1 cellular context compared by ENCODE assay signal in the genomic region with DNA sequence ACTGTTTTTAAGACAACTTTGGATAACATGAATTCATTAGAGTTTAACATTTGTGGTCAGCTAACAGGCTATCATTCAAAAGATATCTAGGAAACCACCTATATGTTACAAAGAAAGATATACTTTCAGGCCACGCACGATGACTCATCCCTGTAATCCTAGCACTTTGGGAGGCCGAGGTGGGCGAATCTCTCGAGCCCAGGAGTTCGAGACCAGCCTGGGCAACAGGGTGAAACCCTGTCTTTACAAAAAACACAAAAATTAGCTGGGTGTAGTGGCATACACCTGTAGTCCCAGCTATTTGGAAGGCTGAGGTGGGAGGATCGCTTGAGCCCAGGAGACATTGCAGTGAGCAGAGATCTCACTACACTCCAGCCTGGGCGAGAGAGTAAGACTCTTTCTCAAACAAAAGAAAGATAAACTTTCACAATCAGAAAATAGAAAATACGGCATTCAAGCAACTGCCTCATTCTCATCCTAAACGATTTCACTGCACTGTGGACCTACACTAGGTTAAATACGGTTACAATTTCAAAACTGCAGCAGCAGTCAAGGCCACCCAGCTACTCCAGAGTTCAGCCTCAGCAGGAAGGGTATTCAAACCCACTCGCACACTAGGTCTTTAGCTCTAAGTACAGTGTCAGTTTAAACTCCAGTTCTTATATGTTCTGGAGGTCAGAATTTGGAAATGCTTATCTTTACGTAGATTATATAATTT.
TF ChIP-seq lines count a peak whose summit lies in the region.

No MANE protein-coding gene starts in this region.

TF ChIP-seq in K562, 482 proteins besides CTCF, POLR2A, EP300 and RAD21 (continued from another document and continues in another):
- no peak for TF ChIP-seq NONO (IDR thresholded peaks at IDR 0.05; ENCODE audit: low read depth in 2 of 2, low read length in 1 of 2)
- no peak for TF ChIP-seq ZNF175 (CRISPR knock-in tag; IDR thresholded peaks at IDR 0.05; ENCODE audit: low read depth)
- TF ChIP-seq, protein P1, sequence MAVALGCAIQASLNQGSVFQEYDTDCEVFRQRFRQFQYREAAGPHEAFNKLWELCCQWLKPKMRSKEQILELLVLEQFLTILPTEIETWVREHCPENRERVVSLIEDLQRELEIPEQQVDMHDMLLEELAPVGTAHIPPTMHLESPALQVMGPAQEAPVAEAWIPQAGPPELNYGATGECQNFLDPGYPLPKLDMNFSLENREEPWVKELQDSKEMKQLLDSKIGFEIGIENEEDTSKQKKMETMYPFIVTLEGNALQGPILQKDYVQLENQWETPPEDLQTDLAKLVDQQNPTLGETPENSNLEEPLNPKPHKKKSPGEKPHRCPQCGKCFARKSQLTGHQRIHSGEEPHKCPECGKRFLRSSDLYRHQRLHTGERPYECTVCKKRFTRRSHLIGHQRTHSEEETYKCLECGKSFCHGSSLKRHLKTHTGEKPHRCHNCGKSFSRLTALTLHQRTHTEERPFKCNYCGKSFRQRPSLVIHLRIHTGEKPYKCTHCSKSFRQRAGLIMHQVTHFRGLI (CRISPR knock-in tag; IDR thresholded peaks at IDR 0.05) = no peak
- TF ChIP-seq STAT5A (IDR thresholded peaks at IDR 0.05; ENCODE audit: borderline replicate concordance, low read length) = no peak; the same call in 1 of the 2 replicates
- no peak for TF ChIP-seq FOXO4 (CRISPR knock-in tag; IDR thresholded peaks at IDR 0.05)
- no peak for TF ChIP-seq ZNF253 (CRISPR knock-in tag; conservative IDR thresholded peaks at IDR 0.05)
- TF ChIP-seq ZNF584 (CRISPR knock-in tag; IDR thresholded peaks at IDR 0.05; ENCODE audit: low read depth) = no peak
- TF ChIP-seq ZNF589 (CRISPR knock-in tag; IDR thresholded peaks at IDR 0.05; ENCODE audit: low read depth) = no peak
- TF ChIP-seq XRCC3 (IDR thresholded peaks at IDR 0.05) = no peak
- TF ChIP-seq GATAD2B (IDR thresholded peaks at IDR 0.05; ENCODE audit: borderline replicate concordance) = no peak
- TF ChIP-seq ZNF696 (CRISPR knock-in tag; conservative IDR thresholded peaks at IDR 0.05) = no peak
- no peak for TF ChIP-seq C11orf30 (IDR thresholded peaks at IDR 0.05; ENCODE audit: low read depth)
- TF ChIP-seq CXXC5 (CRISPR knock-in tag; IDR thresholded peaks at IDR 0.05) = peak; percentile 65
- TF ChIP-seq MIER1 (IDR thresholded peaks at IDR 0.05; ENCODE audit: low read depth) = no peak
- no peak for TF ChIP-seq MCM7 (IDR thresholded peaks at IDR 0.05)
- no peak for TF ChIP-seq ZNF197 (CRISPR knock-in tag; IDR thresholded peaks at IDR 0.05; ENCODE audit: low read depth)
- TF ChIP-seq RBFOX2 (IDR thresholded peaks at IDR 0.05; ENCODE audit: low read depth, low read length) = no peak
- no peak for TF ChIP-seq MLLT1 (IDR thresholded peaks at IDR 0.05)
- TF ChIP-seq, protein P2, sequence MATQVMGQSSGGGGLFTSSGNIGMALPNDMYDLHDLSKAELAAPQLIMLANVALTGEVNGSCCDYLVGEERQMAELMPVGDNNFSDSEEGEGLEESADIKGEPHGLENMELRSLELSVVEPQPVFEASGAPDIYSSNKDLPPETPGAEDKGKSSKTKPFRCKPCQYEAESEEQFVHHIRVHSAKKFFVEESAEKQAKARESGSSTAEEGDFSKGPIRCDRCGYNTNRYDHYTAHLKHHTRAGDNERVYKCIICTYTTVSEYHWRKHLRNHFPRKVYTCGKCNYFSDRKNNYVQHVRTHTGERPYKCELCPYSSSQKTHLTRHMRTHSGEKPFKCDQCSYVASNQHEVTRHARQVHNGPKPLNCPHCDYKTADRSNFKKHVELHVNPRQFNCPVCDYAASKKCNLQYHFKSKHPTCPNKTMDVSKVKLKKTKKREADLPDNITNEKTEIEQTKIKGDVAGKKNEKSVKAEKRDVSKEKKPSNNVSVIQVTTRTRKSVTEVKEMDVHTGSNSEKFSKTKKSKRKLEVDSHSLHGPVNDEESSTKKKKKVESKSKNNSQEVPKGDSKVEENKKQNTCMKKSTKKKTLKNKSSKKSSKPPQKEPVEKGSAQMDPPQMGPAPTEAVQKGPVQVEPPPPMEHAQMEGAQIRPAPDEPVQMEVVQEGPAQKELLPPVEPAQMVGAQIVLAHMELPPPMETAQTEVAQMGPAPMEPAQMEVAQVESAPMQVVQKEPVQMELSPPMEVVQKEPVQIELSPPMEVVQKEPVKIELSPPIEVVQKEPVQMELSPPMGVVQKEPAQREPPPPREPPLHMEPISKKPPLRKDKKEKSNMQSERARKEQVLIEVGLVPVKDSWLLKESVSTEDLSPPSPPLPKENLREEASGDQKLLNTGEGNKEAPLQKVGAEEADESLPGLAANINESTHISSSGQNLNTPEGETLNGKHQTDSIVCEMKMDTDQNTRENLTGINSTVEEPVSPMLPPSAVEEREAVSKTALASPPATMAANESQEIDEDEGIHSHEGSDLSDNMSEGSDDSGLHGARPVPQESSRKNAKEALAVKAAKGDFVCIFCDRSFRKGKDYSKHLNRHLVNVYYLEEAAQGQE (CRISPR knock-in tag; IDR thresholded peaks at IDR 0.05; ENCODE audit: low read depth) = no peak
- TF ChIP-seq KDM5B (IDR thresholded peaks at IDR 0.05; ENCODE audit: insufficient replicate concordance, low read depth, low read length) = no peak
- no peak for TF ChIP-seq FOXK1 (CRISPR knock-in tag; IDR thresholded peaks at IDR 0.05; ENCODE audit: borderline replicate concordance)
- TF ChIP-seq SRSF7 (optimal IDR thresholded peaks at IDR 0.05; ENCODE audit: low read depth, low read length) = no peak
- no peak for TF ChIP-seq ZNF785 (CRISPR knock-in tag; IDR thresholded peaks at IDR 0.05)
- peak; percentile 33 for TF ChIP-seq POLR3A (IDR thresholded peaks at IDR 0.05; ENCODE audit: borderline replicate concordance, extremely low read depth, insufficient read depth, insufficient read length)
- no peak for TF ChIP-seq ILF3 (IDR thresholded peaks at IDR 0.05; ENCODE audit: borderline replicate concordance)
- TF ChIP-seq ZNF507 (tag; conservative IDR thresholded peaks at IDR 0.05) = no peak
- TF ChIP-seq CBFA2T3 (IDR thresholded peaks at IDR 0.05) = peak; percentile 72
- TF ChIP-seq DPF2 (IDR thresholded peaks at IDR 0.05) = peak; percentile 89
- TF ChIP-seq ZSCAN29 (IDR thresholded peaks at IDR 0.05) = no peak
- TF ChIP-seq, protein P3, sequence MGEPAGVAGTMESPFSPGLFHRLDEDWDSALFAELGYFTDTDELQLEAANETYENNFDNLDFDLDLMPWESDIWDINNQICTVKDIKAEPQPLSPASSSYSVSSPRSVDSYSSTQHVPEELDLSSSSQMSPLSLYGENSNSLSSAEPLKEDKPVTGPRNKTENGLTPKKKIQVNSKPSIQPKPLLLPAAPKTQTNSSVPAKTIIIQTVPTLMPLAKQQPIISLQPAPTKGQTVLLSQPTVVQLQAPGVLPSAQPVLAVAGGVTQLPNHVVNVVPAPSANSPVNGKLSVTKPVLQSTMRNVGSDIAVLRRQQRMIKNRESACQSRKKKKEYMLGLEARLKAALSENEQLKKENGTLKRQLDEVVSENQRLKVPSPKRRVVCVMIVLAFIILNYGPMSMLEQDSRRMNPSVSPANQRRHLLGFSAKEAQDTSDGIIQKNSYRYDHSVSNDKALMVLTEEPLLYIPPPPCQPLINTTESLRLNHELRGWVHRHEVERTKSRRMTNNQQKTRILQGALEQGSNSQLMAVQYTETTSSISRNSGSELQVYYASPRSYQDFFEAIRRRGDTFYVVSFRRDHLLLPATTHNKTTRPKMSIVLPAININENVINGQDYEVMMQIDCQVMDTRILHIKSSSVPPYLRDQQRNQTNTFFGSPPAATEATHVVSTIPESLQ (CRISPR knock-in tag; IDR thresholded peaks at IDR 0.05) = no peak
- no peak for TF ChIP-seq CHD1 (IDR thresholded peaks at IDR 0.05; ENCODE audit: low read length)
- peak; percentile 93 for TF ChIP-seq ADNP (tag; IDR thresholded peaks at IDR 0.05)
- no peak for TF ChIP-seq CBFB (CRISPR knock-in tag; IDR thresholded peaks at IDR 0.05)
- no peak for TF ChIP-seq BCL6 (CRISPR knock-in tag; IDR thresholded peaks at IDR 0.05)
- TF ChIP-seq ATF7 (IDR thresholded peaks at IDR 0.05) = peak; percentile 52
- no peak for TF ChIP-seq ZNF347 (CRISPR knock-in tag; IDR thresholded peaks at IDR 0.05; ENCODE audit: low read depth)
- no peak for TF ChIP-seq HMGN3 (IDR thresholded peaks at IDR 0.05; ENCODE audit: borderline replicate concordance, extremely low read depth, insufficient read length, low read depth, low read length)
- TF ChIP-seq ZFP1 (CRISPR knock-in tag; IDR thresholded peaks at IDR 0.05) = no peak
- TF ChIP-seq CTCFL (IDR thresholded peaks at IDR 0.05; ENCODE audit: borderline replicate concordance, insufficient read depth, low read depth, low read length, poor library complexity, severe bottlenecking) = no peak
- no peak for TF ChIP-seq HNRNPK (IDR thresholded peaks at IDR 0.05; ENCODE audit: low read depth, low read length, poor library complexity, severe bottlenecking)
- no peak for TF ChIP-seq ZNF395 (CRISPR knock-in tag; IDR thresholded peaks at IDR 0.05)
